Comparison of ENCODE assay signal across 1 cellular context in the genomic region with DNA sequence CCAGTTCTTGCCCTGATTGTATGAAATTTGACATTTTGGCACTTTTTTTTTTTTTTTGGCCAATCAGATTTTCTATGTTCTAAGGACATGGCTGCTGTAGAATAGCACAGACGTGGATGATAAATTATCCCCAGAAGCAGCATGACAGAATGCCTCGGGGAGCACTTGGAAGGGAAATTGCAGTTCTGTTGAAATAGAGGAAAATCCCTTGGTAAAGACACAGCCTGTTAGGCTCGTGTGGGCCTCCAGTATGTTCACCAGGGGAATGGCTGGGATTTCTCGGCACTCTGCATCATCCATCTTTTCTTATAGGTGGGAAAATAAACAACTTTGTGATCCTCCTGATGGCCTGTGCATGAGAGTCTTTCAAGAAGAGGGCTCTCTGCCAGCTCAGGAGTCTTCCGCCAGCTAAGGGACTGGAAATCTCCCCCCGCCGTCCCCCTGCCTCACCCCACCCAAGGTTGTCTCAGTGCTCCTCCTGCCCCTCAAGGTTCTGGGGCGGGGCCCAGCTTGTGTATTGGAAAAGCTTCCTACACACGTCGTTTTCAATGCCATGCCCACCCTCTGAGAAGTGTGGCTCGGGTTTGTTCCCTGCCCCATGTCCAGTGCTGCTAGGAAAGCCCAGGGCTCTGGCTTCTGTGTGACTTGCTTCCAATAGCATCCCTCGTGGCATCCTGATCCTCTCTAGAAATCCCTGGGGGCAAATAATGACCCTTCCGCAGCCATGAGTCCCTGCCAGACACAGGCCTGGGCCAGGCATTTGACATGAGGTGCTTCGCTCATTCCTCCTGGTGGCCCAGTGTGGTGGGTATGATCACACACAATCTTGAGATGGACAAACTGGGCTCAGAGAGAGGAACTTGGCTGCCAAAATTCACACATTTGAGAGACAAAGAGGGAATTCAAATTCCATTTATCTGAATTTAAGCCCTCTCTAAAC.
TF ChIP-seq lines count a peak whose summit lies in the region.

No MANE protein-coding gene starts in this region.

TF ChIP-seq in K562, 482 proteins besides CTCF, POLR2A, EP300 and RAD21:
- TF ChIP-seq, protein P1, sequence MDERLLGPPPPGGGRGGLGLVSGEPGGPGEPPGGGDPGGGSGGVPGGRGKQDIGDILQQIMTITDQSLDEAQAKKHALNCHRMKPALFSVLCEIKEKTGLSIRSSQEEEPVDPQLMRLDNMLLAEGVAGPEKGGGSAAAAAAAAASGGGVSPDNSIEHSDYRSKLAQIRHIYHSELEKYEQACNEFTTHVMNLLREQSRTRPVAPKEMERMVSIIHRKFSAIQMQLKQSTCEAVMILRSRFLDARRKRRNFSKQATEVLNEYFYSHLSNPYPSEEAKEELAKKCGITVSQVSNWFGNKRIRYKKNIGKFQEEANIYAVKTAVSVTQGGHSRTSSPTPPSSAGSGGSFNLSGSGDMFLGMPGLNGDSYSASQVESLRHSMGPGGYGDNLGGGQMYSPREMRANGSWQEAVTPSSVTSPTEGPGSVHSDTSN (CRISPR knock-in tag; IDR thresholded peaks at IDR 0.05; ENCODE audit: low read depth) = no peak
- TF ChIP-seq, protein P1 (tag; conservative IDR thresholded peaks at IDR 0.05; ENCODE audit: low read depth) = 0 out of 2 replicates have a peak, but pooled peaks have one; percentile 12
- TF ChIP-seq FOXJ3 (CRISPR knock-in tag; IDR thresholded peaks at IDR 0.05) = no peak
